12 cellular contexts compared by ENCODE assay signal in genomic region chr16:81466351-81466960, GRCh38. TPM values are rescaled to one million over a fixed set of nuclear protein-coding genes. Genes with fewer than 3 reads are reported as not detected.
DNase-seq lines count a peak whose midpoint lies in the region; ATAC-seq and TF ChIP-seq lines count a peak whose summit lies in the region.
"Had no signal": no experiment of that assay in that cellular context is flagged by ENCODE, and none has a peak within 500 bp of the region (broad histone marks: within the 10 kb centered on the region; RNA-seq: fewer than 3 reads in every experiment).

No MANE protein-coding gene starts in this region.

- H3K27ac ChIP-seq in temporal lobe (ENCODE audit: low read depth, low read length) = peak overlapping the region; percentile 14

- ATAC-seq in activated naive CD4-positive, alpha-beta T cell treated with anti-CD3 and anti-CD28 coated beads, Interleukin-2, amount 50 U/mL, for 72 hours = no peak
- ATAC-seq in WTC11 (no peak), GM21619 (IDR thresholded peaks at IDR 0.05; ENCODE audit: unreplicated experiment) (no peak)

- no peak for TF ChIP-seq CTCF in WTC11 (IDR thresholded peaks at IDR 0.05)

- DNase-seq in activated naive CD4-positive, alpha-beta T cell treated with anti-CD3 and anti-CD28 coated beads, Interleukin-2, amount 50 U/mL, for 72 hours (ENCODE audit: low spot score in 2 of 2) = no peak
- DNase-seq in WTC11 (ENCODE audit: low spot score) (no peak), iris pigment epithelial cell (ENCODE audit: low read depth) (peak; percentile 69), NCI-H2227 (lab: John Stamatoyannopoulos, UW; ENCODE audit: unreplicated experiment) (no peak)
- DNase-seq in central memory CD4-positive, alpha-beta T cell = no peak
- DNase-seq: activated CD4-positive, alpha-beta T cell treated with anti-CD3 and anti-CD28 coated beads, Interleukin-2, amount 10 ng/mL, durations not matched to agents 24 days and 14 days; activated gamma-delta T cell; NCI-H524; stimulated activated CD4-positive, alpha-beta T cell treated with anti-CD3 and anti-CD28 coated beads, Interleukin-4, amount 100 ng/mL, for 4 hours had no signal

- no peaks in the 10 kb centered on the region for H3K9me3 Mint-ChIP-seq in activated naive CD4-positive, alpha-beta T cell treated with anti-CD3 and anti-CD28 coated beads, Interleukin-2, amount 50 U/mL, for 24 hours
- H3K9me3 Mint-ChIP-seq in activated naive CD4-positive, alpha-beta T cell treated with anti-CD3 and anti-CD28 coated beads, Interleukin-2, amount 50 U/mL, for 72 hours = no peaks in the 10 kb centered on the region
- no peaks in the 10 kb centered on the region for H3K9me3 Mint-ChIP-seq in WTC11
- H3K9me3 Mint-ChIP-seq: activated CD4-positive, alpha-beta T cell treated with anti-CD3 and anti-CD28 coated beads, Interleukin-2, amount 10 ng/mL, durations not matched to agents 24 days and 14 days had no signal

- no peak overlapping the region for H3K4me3 Mint-ChIP-seq in activated naive CD4-positive, alpha-beta T cell treated with anti-CD3 and anti-CD28 coated beads, Interleukin-2, amount 50 U/mL, for 24 hours
- H3K4me3 Mint-ChIP-seq in WTC11 = no peak overlapping the region
- H3K4me3 Mint-ChIP-seq: activated CD4-positive, alpha-beta T cell treated with anti-CD3 and anti-CD28 coated beads, Interleukin-2, amount 10 ng/mL, durations not matched to agents 24 days and 14 days had no signal

- peaks cover 73% of the 10 kb centered on the region for H3K4me1 Mint-ChIP-seq in activated naive CD4-positive, alpha-beta T cell treated with anti-CD3 and anti-CD28 coated beads, Interleukin-2, amount 50 U/mL, for 24 hours
- H3K4me1 Mint-ChIP-seq in WTC11 = peaks cover 40% of the 10 kb centered on the region

- no peaks in the 10 kb centered on the region for H3K36me3 Mint-ChIP-seq in activated naive CD4-positive, alpha-beta T cell treated with anti-CD3 and anti-CD28 coated beads, Interleukin-2, amount 50 U/mL, for 24 hours
- H3K36me3 Mint-ChIP-seq in activated naive CD4-positive, alpha-beta T cell treated with anti-CD3 and anti-CD28 coated beads, Interleukin-2, amount 50 U/mL, for 72 hours = peaks cover 0 to 5% of the 10 kb centered on the region in 2 donors
- peaks cover 11% of the 10 kb centered on the region; the same call in 1 of the 2 replicates for H3K36me3 Mint-ChIP-seq in WTC11

- POLR2A ChIA-PET in WTC11 (lab: Charles Lee) = no interaction called here

- CTCF ChIA-PET in WTC11 (lab: Charles Lee) = interaction anchor here (0.6 kb wide), 1 partner anchor 47 kb away, joined by 5 read pairs; no protein-coding TSS in a partner anchor

- H3K27ac Mint-ChIP-seq in activated naive CD4-positive, alpha-beta T cell treated with anti-CD3 and anti-CD28 coated beads, Interleukin-2, amount 50 U/mL, for 24 hours = peak overlapping the region; percentile 79
- no peak overlapping the region for H3K27ac Mint-ChIP-seq in activated naive CD4-positive, alpha-beta T cell treated with anti-CD3 and anti-CD28 coated beads, Interleukin-2, amount 50 U/mL, for 72 hours
- peak overlapping the region; percentile 69 for H3K27ac Mint-ChIP-seq in WTC11
- H3K27ac Mint-ChIP-seq: activated CD4-positive, alpha-beta T cell treated with anti-CD3 and anti-CD28 coated beads, Interleukin-2, amount 10 ng/mL, durations not matched to agents 24 days and 14 days had no signal

- H3K27me3 Mint-ChIP-seq in activated naive CD4-positive, alpha-beta T cell treated with anti-CD3 and anti-CD28 coated beads, Interleukin-2, amount 50 U/mL, for 24 hours = no peaks in the 10 kb centered on the region
- H3K27me3 Mint-ChIP-seq in WTC11 (ENCODE audit: low read depth) = no peaks in the 10 kb centered on the region
- H3K27me3 Mint-ChIP-seq: activated CD4-positive, alpha-beta T cell treated with anti-CD3 and anti-CD28 coated beads, Interleukin-2, amount 10 ng/mL, durations not matched to agents 24 days and 14 days had no signal

TF ChIP-seq in WTC11, 78 proteins besides CTCF, POLR2A, EP300 and RAD21:
- TF ChIP-seq GABPB1 (CRISPR knock-in tag; IDR thresholded peaks at IDR 0.05) (0 out of 2 replicates have a peak, but pooled peaks have one; percentile 26), NFYB (CRISPR knock-in tag; conservative IDR thresholded peaks at IDR 0.05; ENCODE audit: low read depth) (no peak), ZNF263 (CRISPR knock-in tag; IDR thresholded peaks at IDR 0.05; ENCODE audit: low read depth) (no peak), IRF1 (CRISPR knock-in tag; IDR thresholded peaks at IDR 0.05) (no peak)
- TF ChIP-seq, protein P1, sequence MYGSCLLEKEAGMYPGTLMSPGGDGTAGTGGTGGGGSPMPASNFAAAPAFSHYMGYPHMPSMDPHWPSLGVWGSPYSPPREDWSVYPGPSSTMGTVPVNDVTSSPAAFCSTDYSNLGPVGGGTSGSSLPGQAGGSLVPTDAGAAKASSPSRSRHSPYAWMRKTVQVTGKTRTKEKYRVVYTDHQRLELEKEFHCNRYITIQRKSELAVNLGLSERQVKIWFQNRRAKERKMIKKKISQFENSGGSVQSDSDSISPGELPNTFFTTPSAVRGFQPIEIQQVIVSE (CRISPR knock-in tag; IDR thresholded peaks at IDR 0.05; ENCODE audit: borderline replicate concordance) = no peak

RNA-seq across cellular contexts. Expression of gene CMIP, which starts 21.8 kb away (rescaled TPM):
- 10 to 100 TPM; 35.5 to 51.5 TPM for total RNA-seq in activated naive CD4-positive, alpha-beta T cell treated with anti-CD3 and anti-CD28 coated beads, Interleukin-2, amount 50 U/mL, for 72 hours
- total RNA-seq in WTC11 (2021) (57.0 to 63.7 TPM (median 59.6 TPM) in 3 replicates), temporal lobe (38.6 TPM)

Comparison
In these comparisons a context has a peak if more than half of its experiments do, and no peak if none do; other contexts are left out.
1. H3K27ac Mint-ChIP-seq: peak in activated naive CD4-positive, alpha-beta T cell treated with anti-CD3 and anti-CD28 coated beads, Interleukin-2, amount 50 U/mL, for 24 hours (single experiment) and WTC11 (single experiment); none in activated naive CD4-positive, alpha-beta T cell treated with anti-CD3 and anti-CD28 coated beads, Interleukin-2, amount 50 U/mL, for 72 hours (0 of 2).